Comparison of ENCODE assay signal across 15 cellular contexts in the genomic region with DNA sequence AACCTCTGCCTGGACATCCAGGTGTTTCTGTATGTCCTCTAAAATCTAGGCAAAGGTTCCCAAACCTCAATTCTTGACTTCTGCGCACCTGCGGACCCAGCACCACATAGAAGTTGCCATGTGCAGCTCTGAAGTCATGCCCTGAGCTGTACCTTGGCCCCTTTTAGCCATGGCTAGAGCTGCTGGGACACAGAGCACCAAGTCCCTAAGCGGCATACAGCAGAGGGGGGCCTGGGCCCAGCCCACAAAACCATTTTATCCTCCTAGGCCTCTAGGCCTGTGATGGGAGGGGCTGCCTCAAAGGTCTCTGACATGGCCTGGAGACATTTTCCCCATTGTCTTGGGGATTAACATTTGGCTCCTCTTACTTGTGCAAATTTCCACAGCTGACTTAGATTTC. TPM values are rescaled to one million over a fixed set of nuclear protein-coding genes. Genes with fewer than 3 reads are reported as not detected.
DNase-seq lines count a peak whose midpoint lies in the region; ATAC-seq and TF ChIP-seq lines count a peak whose summit lies in the region.
"Had no signal": no experiment of that assay in that cellular context is flagged by ENCODE, and none has a peak within 500 bp of the region (broad histone marks: within the 10 kb centered on the region; RNA-seq: fewer than 3 reads in every experiment).

No MANE protein-coding gene starts in this region.

- H3K27ac Mint-ChIP-seq in activated naive CD4-positive, alpha-beta T cell treated with anti-CD3 and anti-CD28 coated beads, Interleukin-2, amount 50 U/mL, for 72 hours, result peak overlapping the region; percentile 73 to 74
- H3K27ac Mint-ChIP-seq: H9 had no signal

- no peak for ATAC-seq in activated naive CD4-positive, alpha-beta T cell treated with anti-CD3 and anti-CD28 coated beads, Interleukin-2, amount 50 U/mL, for 72 hours
- ATAC-seq in HCT116 (no peak), GM18867 (IDR thresholded peaks at IDR 0.05; ENCODE audit: unreplicated experiment) (no peak)

- BruUV-seq in HCT116 (replicated peaks; lab: Mats Ljungman, UMichigan), result no TSS peak

- H3K27me3 ChIP-seq in HCT116 (ENCODE audit: insufficient read depth, low read length), result no peaks in the 10 kb centered on the region
- H3K27me3 ChIP-seq in spleen (replicated peaks in 1 of 7), result no peaks in the 10 kb centered on the region
- H3K27me3 ChIP-seq: Peyer's patch had no signal

- H3K36me3 ChIP-seq in HCT116 (ENCODE audit: control insufficient read depth in 1 of 2, insufficient read depth in 2 of 2, low read length in 2 of 2) (peaks cover 0 to 20% of the 10 kb centered on the region in 2 experiments; a peak in 1 of 4 replicates), spleen (peaks cover 0 to 73% (median 10%) of the 10 kb centered on the region in 6 donors)
- H3K36me3 ChIP-seq: Peyer's patch had no signal

- H3K9ac ChIP-seq in HCT116 (ENCODE audit: low read length), result no peak overlapping the region

- POLR2A ChIA-PET in HCT116 (lab: Charles Lee), result no interaction called here

- H3K9me3 Mint-ChIP-seq in activated naive CD4-positive, alpha-beta T cell treated with anti-CD3 and anti-CD28 coated beads, Interleukin-2, amount 50 U/mL, for 72 hours, result peaks cover 5 to 48% of the 10 kb centered on the region in 2 donors

- no peaks in the 10 kb centered on the region for H4K20me1 ChIP-seq in HCT116 (ENCODE audit: insufficient read depth)

- H3K27ac ChIP-seq in HCT116 (ENCODE audit: low read depth, low read length), result no peak overlapping the region
- no peak overlapping the region for H3K27ac ChIP-seq in spleen
- H3K27ac ChIP-seq: Peyer's patch had no signal

- H3K36me3 Mint-ChIP-seq in activated naive CD4-positive, alpha-beta T cell treated with anti-CD3 and anti-CD28 coated beads, Interleukin-2, amount 50 U/mL, for 72 hours, result peaks cover 46 to 95% of the 10 kb centered on the region in 2 donors

- TF ChIP-seq CTCF in HCT116 (IDR thresholded peaks at IDR 0.05 in 2 of 3, conservative IDR thresholded peaks at IDR 0.05 in 1 of 3; ENCODE audit: borderline replicate concordance in 1 of 3, insufficient read depth in 1 of 3, low read depth in 2 of 3, low read length in 2 of 3) (no peak), spleen (IDR thresholded peaks at IDR 0.05 in 8 of 11, conservative IDR thresholded peaks at IDR 0.05 in 3 of 11) (no peak)

- no peak overlapping the region for H3K4me2 ChIP-seq in HCT116 (ENCODE audit: low read length)

- H3K9me3 ChIP-seq in HCT116 (ENCODE audit: control insufficient read depth in 1 of 2, insufficient read depth in 1 of 2, low read depth in 1 of 2, low read length in 2 of 2) (peaks cover 13 to 15% of the 10 kb centered on the region in 2 experiments; a peak in 3 of 4 replicates), spleen (peaks cover 5 to 43% (median 39%) of the 10 kb centered on the region in 8 donors)

- intact Hi-C loops in HCT116 (cut with micrococcal nuclease) (no loop called here), spleen (cut with DNase I; ENCODE audit: low total_unique reads) (no loop called here)

- CTCF ChIA-PET in HCT116 (lab: Charles Lee), result no interaction called here

- no peak for TF ChIP-seq POLR2A in HCT116 (IDR thresholded peaks at IDR 0.05; ENCODE audit: borderline replicate concordance, extremely low read depth, insufficient read depth, insufficient read length)
- TF ChIP-seq POLR2A in spleen (IDR thresholded peaks at IDR 0.05), result no peak

- WGBS in spleen, 5 donors, result 63 to 85% (median 65%) methylated on average over 3 of the region's 3 CpGs

- H3K79me2 ChIP-seq in HCT116 (ENCODE audit: insufficient read depth, low read length), result peaks cover 89% of the 10 kb centered on the region

- RAD21 ChIA-PET in HCT116 (lab: Charles Lee; ENCODE audit: low non-redundant PET in 1 of 2, low total read pairs in 2 of 2, uncharacterized antibody in 2 of 2, unreplicated experiment in 2 of 2), result no interaction called here

- H2AFZ ChIP-seq in HCT116 (ENCODE audit: low read depth, low read length, poor library complexity, severe bottlenecking), result no peak overlapping the region

- H3K4me3 ChIP-seq in HCT116 (replicated peaks in 1 of 2; ENCODE audit: low read depth in 1 of 2, low read length in 2 of 2) (no peak overlapping the region), spleen (no peak overlapping the region)
- H3K4me3 ChIP-seq: Peyer's patch had no signal

- TF ChIP-seq RAD21 in HCT116 (IDR thresholded peaks at IDR 0.05; ENCODE audit: low read depth), result no peak

- H3K4me1 ChIP-seq in HCT116 (ENCODE audit: control insufficient read depth in 1 of 2, insufficient read depth in 2 of 2, low read length in 2 of 2), result no peaks in the 10 kb centered on the region
- H3K4me1 ChIP-seq in spleen, result peaks cover 0 to 52% (median 27%) of the 10 kb centered on the region in 6 donors

- DNase-seq in activated naive CD4-positive, alpha-beta T cell treated with anti-CD3 and anti-CD28 coated beads, Interleukin-2, amount 50 U/mL, for 72 hours (ENCODE audit: low spot score in 2 of 2), result no peak
- no peak for DNase-seq in activated naive CD4-positive, alpha-beta T cell treated with anti-CD3 and anti-CD28 coated beads, Interleukin-2, amount 50 U/mL, for 16 hours
- DNase-seq in HCT116 (ENCODE audit: low read depth, low spot score), result no peak
- DNase-seq in OCI-M1 (lab: John Stamatoyannopoulos, UW), result peak; percentile 42
- peak; percentile 17 for DNase-seq in myocyte (ENCODE audit: low read depth)
- no peak for DNase-seq in spleen
- DNase-seq: DMS153, H9, NCI-H1048, NCI-H146, NCI-H2107, NCI-H446, Peyer's patch, SHP77 had no signal

- no peaks in the 10 kb centered on the region for H3K9me2 ChIP-seq in HCT116 (ENCODE audit: insufficient read depth)

TF ChIP-seq in HCT116, 20 proteins besides CTCF, POLR2A, EP300 and RAD21:
- TF ChIP-seq CBX3 (IDR thresholded peaks at IDR 0.05; ENCODE audit: low read depth), result peak; percentile 57; the same call in 1 of the 2 replicates
- TF ChIP-seq YY1 (IDR thresholded peaks at IDR 0.05; ENCODE audit: extremely low read depth, insufficient replicate concordance, low read depth, low read length), result no peak

RNA-seq across cellular contexts. Expression of a gene that starts 14.6 kb away (rescaled TPM):
- total RNA-seq in activated naive CD4-positive, alpha-beta T cell treated with anti-CD3 and anti-CD28 coated beads, Interleukin-2, amount 50 U/mL, for 72 hours, result 10 to 100 TPM; 41.4 to 85.5 TPM
- 23.3 TPM for total RNA-seq in HCT116 (2021; ENCODE audit: unreplicated experiment)
- polyA plus RNA-seq in HCT116 (2012), result 10.2 and 15.0 TPM in 2 replicates
- 17.4 and 22.6 TPM in 2 replicates for total RNA-seq in myocyte
- polyA plus RNA-seq in myocyte (2012), result 18.7 TPM
- total RNA-seq in spleen, result 100 to 1,000 TPM in 1 of 7 donors, 10 to 100 TPM in 6; 45.4 to 144 (median 57.2) TPM
- 100 to 1,000 TPM in 1 of 3 donors, 10 to 100 TPM in 2; 80.4 to 106 (median 95.0) TPM for polyA plus RNA-seq in spleen

RNA-seq across cellular contexts. Expression of a gene that starts 52.7 kb away (rescaled TPM):
- total RNA-seq in activated naive CD4-positive, alpha-beta T cell treated with anti-CD3 and anti-CD28 coated beads, Interleukin-2, amount 50 U/mL, for 72 hours, result 100 to 1,000 TPM in 1 of 2 donors, 10 to 100 TPM in 1; 85.1 to 106 TPM
- total RNA-seq in HCT116 (2021; ENCODE audit: unreplicated experiment) (56.3 TPM), myocyte (68.5 and 69.1 TPM in 2 replicates), spleen (100 to 1,000 TPM in 6 of 7 donors, 10 to 100 TPM in 1; 95.5 to 190 (median 128) TPM)
- 34.3 and 42.3 TPM in 2 replicates for polyA plus RNA-seq in HCT116 (2012)
- polyA plus RNA-seq in myocyte (2012), result 42.4 TPM
- polyA plus RNA-seq in spleen, result 10 to 100 TPM; 23.2 to 32.4 (median 31.7) TPM

Comparison
In these comparisons a context has a peak if more than half of its experiments do, and no peak if none do; other contexts are left out.
1. DNase-seq: peak in OCI-M1 (single experiment) and myocyte (single experiment); none in activated naive CD4-positive, alpha-beta T cell treated with anti-CD3 and anti-CD28 coated beads, Interleukin-2, amount 50 U/mL, for 72 hours (0 of 2), activated naive CD4-positive, alpha-beta T cell treated with anti-CD3 and anti-CD28 coated beads, Interleukin-2, amount 50 U/mL, for 16 hours (single experiment), HCT116 (single experiment) and spleen (single experiment).